35 cellular contexts compared by ENCODE assay signal in genomic region chr2:236123716-236124115, GRCh38. TPM values are rescaled to one million over a fixed set of nuclear protein-coding genes. Genes with fewer than 3 reads are reported as not detected.
"Had no signal": no experiment of that assay in that cellular context is flagged by ENCODE, and none has a peak within 500 bp of the region (broad histone marks: within the 10 kb centered on the region; RNA-seq: fewer than 3 reads in every experiment).

No MANE protein-coding gene starts in this region.

- H3K4me3 Mint-ChIP-seq: naive thymus-derived CD8-positive, alpha-beta T cell; natural killer cell treated with Interleukin-12 subunit alpha and Interleukin-12 subunit beta and Interleukin-15 and Interleukin-18, amount 100 ng/mL, for 72 hours; nephron progenitor cell; neural progenitor cell; stimulated activated effector memory CD8-positive, alpha-beta T cell treated with anti-CD3 and anti-CD28 coated beads, Interleukin-12 subunit alpha, Interleukin-12 subunit beta, amount 100 ng/mL, for 72 hours; stimulated activated naive B cell treated with anti-CD40 and anti-IgM and Interleukin-4, amounts not matched to agents 10 μg/mL and 1 μg/mL and 100 μg/mL, for 72 hours; stimulated activated naive CD8-positive, alpha-beta T cell treated with anti-CD3 and anti-CD28 coated beads, Interleukin-15, Interleukin-2, amounts not matched to agents 100 ng/mL and 50 ng/mL, for 24 hours; type B pancreatic cell had no signal

- H3K9ac ChIP-seq: neural progenitor cell had no signal

- H3K4me1 ChIP-seq: neural progenitor cell, pancreas, psoas muscle, right lobe of liver, sigmoid colon, thyroid gland, tibial nerve, upper lobe of right lung, uterus had no signal

- H3K36me3 Mint-ChIP-seq: naive B cell; naive thymus-derived CD8-positive, alpha-beta T cell; natural killer cell treated with Interleukin-12 subunit alpha and Interleukin-12 subunit beta and Interleukin-15 and Interleukin-18, amount 100 ng/mL, for 72 hours; stimulated activated naive B cell treated with anti-CD40 and anti-IgM and Interleukin-4, amounts not matched to agents 10 μg/mL and 1 μg/mL and 100 μg/mL, for 72 hours had no signal

- ATAC-seq: naive thymus-derived CD8-positive, alpha-beta T cell; natural killer cell treated with Interleukin-12 subunit alpha and Interleukin-12 subunit beta and Interleukin-15 and Interleukin-18, amount 100 ng/mL, for 72 hours; pancreas; psoas muscle; right cardiac atrium; right lobe of liver; stimulated activated effector memory CD8-positive, alpha-beta T cell treated with anti-CD3 and anti-CD28 coated beads, Interleukin-12 subunit alpha, Interleukin-12 subunit beta, amount 100 ng/mL, for 72 hours; stimulated activated naive B cell treated with anti-CD40 and anti-IgM and Interleukin-4, amounts not matched to agents 10 μg/mL and 1 μg/mL and 100 μg/mL, for 72 hours; upper lobe of right lung had no signal

- H3K27ac Mint-ChIP-seq: naive B cell; naive thymus-derived CD8-positive, alpha-beta T cell; natural killer cell treated with Interleukin-12 subunit alpha and Interleukin-12 subunit beta and Interleukin-15 and Interleukin-18, amount 100 ng/mL, for 72 hours; nephron progenitor cell; progenitor cell of endocrine pancreas; stimulated activated effector memory CD8-positive, alpha-beta T cell treated with anti-CD3 and anti-CD28 coated beads, Interleukin-12 subunit alpha, Interleukin-12 subunit beta, amount 100 ng/mL, for 72 hours; stimulated activated naive B cell treated with anti-CD40 and anti-IgM and Interleukin-4, amounts not matched to agents 10 μg/mL and 1 μg/mL and 100 μg/mL, for 72 hours; stimulated activated naive CD8-positive, alpha-beta T cell treated with anti-CD3 and anti-CD28 coated beads, Interleukin-15, Interleukin-2, amounts not matched to agents 100 ng/mL and 50 ng/mL, for 24 hours; type B pancreatic cell had no signal

- H3K27me3 Mint-ChIP-seq: type B pancreatic cell had no signal

- H2AFZ ChIP-seq: neural progenitor cell had no signal

- H3K27ac ChIP-seq: neural progenitor cell, neutrophil, pancreas, psoas muscle, right lobe of liver, sigmoid colon, stomach, thoracic aorta, thyroid gland, tibial nerve, upper lobe of right lung, uterus had no signal

- H3K36me3 ChIP-seq: neural progenitor cell, neutrophil, right lobe of liver, thoracic aorta, uterus had no signal

- H3K4me3 ChIP-seq: neural progenitor cell, pancreas, psoas muscle, right lobe of liver, sigmoid colon, stomach, thoracic aorta, thyroid gland, tibial nerve, upper lobe of right lung, uterus had no signal

- DNase-seq: naive B cell; naive thymus-derived CD8-positive, alpha-beta T cell; nephron progenitor cell; nucleus accumbens; psoas muscle; right cardiac atrium; sigmoid colon; small intestine; stimulated activated CD4-positive, alpha-beta T cell treated with anti-CD3 and anti-CD28 coated beads, Interleukin-15, amount 100 ng/mL, for 24 hours; stimulated activated CD4-positive, alpha-beta T cell treated with anti-CD3 and anti-CD28 coated beads, Interleukin-2, amount 100 ng/mL, for 24 hours; stimulated activated CD4-positive, alpha-beta T cell treated with anti-CD3 and anti-CD28 coated beads, Interleukin-2, amount 100 ng/mL, for 48 hours; stimulated activated CD4-positive, alpha-beta T cell treated with anti-CD3 and anti-CD28 coated beads, Interleukin-4, amount 100 ng/mL, for 24 hours; stimulated activated naive B cell treated with anti-CD40 and anti-IgM and Interleukin-4, amounts not matched to agents 10 μg/mL and 1 μg/mL and 100 μg/mL, for 72 hours; stimulated activated naive CD4-positive, alpha-beta T cell treated with Interleukin-2 at 50 U/mL for 16 hours; stomach; thyroid gland; upper lobe of right lung; uterus had no signal

- H3K4me2 ChIP-seq: neural progenitor cell had no signal

- H3K9me3 Mint-ChIP-seq: naive thymus-derived CD8-positive, alpha-beta T cell; natural killer cell treated with Interleukin-12 subunit alpha and Interleukin-12 subunit beta and Interleukin-15 and Interleukin-18, amount 100 ng/mL, for 72 hours; nephron progenitor cell; neural progenitor cell; stimulated activated effector memory CD8-positive, alpha-beta T cell treated with anti-CD3 and anti-CD28 coated beads, Interleukin-12 subunit alpha, Interleukin-12 subunit beta, amount 100 ng/mL, for 72 hours; stimulated activated naive B cell treated with anti-CD40 and anti-IgM and Interleukin-4, amounts not matched to agents 10 μg/mL and 1 μg/mL and 100 μg/mL, for 72 hours; stimulated activated naive CD8-positive, alpha-beta T cell treated with anti-CD3 and anti-CD28 coated beads, Interleukin-15, Interleukin-2, amounts not matched to agents 100 ng/mL and 50 ng/mL, for 24 hours; type B pancreatic cell had no signal

- H3K9me3 ChIP-seq: neutrophil, pancreas, psoas muscle, right lobe of liver, sigmoid colon, stomach, thoracic aorta, thyroid gland, tibial nerve, upper lobe of right lung, uterus had no signal

- H3K4me1 Mint-ChIP-seq: naive B cell; stimulated activated naive B cell treated with anti-CD40 and anti-IgM and Interleukin-4, amounts not matched to agents 10 μg/mL and 1 μg/mL and 100 μg/mL, for 72 hours had no signal

- H3K27me3 ChIP-seq: pancreas, right lobe of liver, sigmoid colon, stomach, thyroid gland, tibial nerve, upper lobe of right lung, uterus had no signal

RNA-seq across cellular contexts. Expression of gene GBX2, which starts 44.5 kb away (rescaled TPM):
- total RNA-seq: naive thymus-derived CD8-positive, alpha-beta T cell; natural killer cell treated with Interleukin-12 subunit alpha and Interleukin-12 subunit beta and Interleukin-15 and Interleukin-18, amount 100 ng/mL, for 72 hours; omental fat pad; pancreas; progenitor cell of endocrine pancreas; psoas muscle; renal cortical epithelial cell; right cardiac atrium; right lobe of liver; sigmoid colon; skeletal muscle tissue; subcutaneous adipose tissue; temporal lobe; thoracic aorta; thyroid gland; tibial nerve; upper lobe of right lung; urinary bladder; uterus had no signal
- polyA plus RNA-seq: naive thymus-derived CD8-positive, alpha-beta T cell; pancreas; psoas muscle; right cardiac atrium; sigmoid colon; small intestine; stomach; urinary bladder had no signal
